Comparison of ENCODE assay signal across 8 cellular contexts in genomic region chr15:37891754-37892368, GRCh38. TPM values are rescaled to one million over a fixed set of nuclear protein-coding genes. Genes with fewer than 3 reads are reported as not detected.
DNase-seq lines count a peak whose midpoint lies in the region; ATAC-seq and TF ChIP-seq lines count a peak whose summit lies in the region.

No MANE protein-coding gene starts in this region.

- 41 to 52% (median 50%) methylated on average over 5 of the region's 5 CpGs for WGBS in psoas muscle, 3 donors

- no peaks in the 10 kb centered on the region for H3K27me3 ChIP-seq in cardiac muscle cell
- no peaks in the 10 kb centered on the region for H3K27me3 ChIP-seq in foreskin keratinocyte
- no peaks in the 10 kb centered on the region for H3K27me3 ChIP-seq in psoas muscle (ENCODE audit: insufficient read depth in 3 of 3, low read length in 2 of 3)

- H3K27ac ChIP-seq in cardiac muscle cell (no peak overlapping the region), foreskin keratinocyte (no peak overlapping the region), psoas muscle (no peak overlapping the region)

- H3K4me1 ChIP-seq in cardiac muscle cell (ENCODE audit: low read depth) (no peaks in the 10 kb centered on the region), foreskin keratinocyte (no peaks in the 10 kb centered on the region), psoas muscle (no peaks in the 10 kb centered on the region)

- TF ChIP-seq CTCF in cardiac muscle cell (IDR thresholded peaks at IDR 0.05; ENCODE audit: low read depth, low read length): peak; percentile 89
- TF ChIP-seq CTCF in foreskin keratinocyte (conservative IDR thresholded peaks at IDR 0.05): peak; percentile 85
- TF ChIP-seq CTCF in psoas muscle (IDR thresholded peaks at IDR 0.05): peak; percentile 62

- intact Hi-C loops in cardiac septum (cut with DNase I): no loop called here
- intact Hi-C loops in psoas muscle (cut with DNase I): no loop called here

- no peaks in the 10 kb centered on the region for H3K9me3 ChIP-seq in cardiac muscle cell (ENCODE audit: low read depth)
- no peaks in the 10 kb centered on the region for H3K9me3 ChIP-seq in psoas muscle

- ATAC-seq in foreskin keratinocyte (peak; percentile 86), psoas muscle (peak in 2 of 4 donors; percentile 49 to 54)
- no peak for ATAC-seq in activated CD4-positive, CD25-positive, alpha-beta regulatory T cell treated with anti-CD3 and anti-CD28 coated beads, Interleukin-2, amount 50 U/mL, for 24 hours

- DNase-seq in cardiac muscle cell (ENCODE audit: low read depth in 1 of 2, low spot score in 1 of 2): peak; percentile 71 to 72
- DNase-seq in cardiac septum (ENCODE audit: low spot score): no peak
- DNase-seq in Kasumi-1 (lab: John Stamatoyannopoulos, UW): peak; percentile 13 to 27
- DNase-seq in SKM-1 treated with dmso at 0.1 percent for 144 hours (lab: John Stamatoyannopoulos, UW; ENCODE audit: unreplicated experiment): peak; percentile 48
- DNase-seq in foreskin keratinocyte: peak; percentile 34 to 55
- no peak for DNase-seq in psoas muscle
- no peak for DNase-seq in activated CD8-positive, alpha-beta memory T cell treated with anti-CD3 and anti-CD28 coated beads, Interleukin-2, amount 50 U/mL, for 48 hours

- H3K36me3 ChIP-seq in cardiac muscle cell: no peaks in the 10 kb centered on the region
- no peaks in the 10 kb centered on the region for H3K36me3 ChIP-seq in psoas muscle (ENCODE audit: insufficient read depth in 1 of 2, low read depth in 1 of 2)

- no peak overlapping the region for H3K4me3 ChIP-seq in cardiac muscle cell
- no peak overlapping the region for H3K4me3 ChIP-seq in psoas muscle

RNA-seq across cellular contexts. Expression of gene TMCO5A, which starts 42.6 kb away (rescaled TPM):
- total RNA-seq in cardiac muscle cell (not detected in 2 replicates), cardiac septum (not detected), foreskin keratinocyte (not detected in 2 replicates), psoas muscle (not detected)
- polyA plus RNA-seq in cardiac muscle cell (not detected in 2 replicates), foreskin keratinocyte (not detected in 2 replicates), psoas muscle (not detected)

Comparison
In these comparisons a context has a peak if more than half of its experiments do, and no peak if none do; other contexts are left out.
1. DNase-seq: peak in cardiac muscle cell (2 of 2), Kasumi-1 (2 of 2), SKM-1 treated with dmso at 0.1 percent for 144 hours (single experiment) and foreskin keratinocyte (2 of 2); none in cardiac septum (single experiment), psoas muscle (0 of 2) and activated CD8-positive, alpha-beta memory T cell treated with anti-CD3 and anti-CD28 coated beads, Interleukin-2, amount 50 U/mL, for 48 hours (single experiment).
2. Peak in every context shown above with its lines, with median percentiles within 50 percentile points of each other: CTCF ChIP-seq.